In the genomic region with DNA sequence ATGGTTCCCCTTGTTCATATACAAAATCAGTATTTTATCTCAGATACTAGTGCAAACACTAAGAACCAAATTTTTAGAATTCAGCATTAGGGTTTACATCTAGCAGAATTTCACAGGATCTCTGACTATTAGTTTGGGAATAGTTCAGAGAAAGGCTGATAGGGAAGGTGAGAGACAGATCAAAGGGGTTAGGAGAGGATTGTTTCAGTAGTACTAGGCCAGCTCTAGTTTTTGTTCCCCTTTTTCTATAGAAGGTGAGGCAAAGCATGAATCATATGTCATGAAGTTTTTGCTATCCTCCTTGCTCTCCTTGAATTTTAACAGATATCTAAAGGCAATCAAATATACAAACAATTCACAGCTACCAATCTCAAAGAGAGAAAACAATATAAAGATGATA, we compare ENCODE assay signal across 17 cellular contexts. TPM values are rescaled to one million over a fixed set of nuclear protein-coding genes. Genes with fewer than 3 reads are reported as not detected.
DNase-seq lines count a peak whose midpoint lies in the region; ATAC-seq and TF ChIP-seq lines count a peak whose summit lies in the region.
"Had no signal": no experiment of that assay in that cellular context is flagged by ENCODE, and none has a peak within 500 bp of the region (broad histone marks: within the 10 kb centered on the region; RNA-seq: fewer than 3 reads in every experiment).

No MANE protein-coding gene starts in this region.

- H3K4me1 Mint-ChIP-seq in endothelial cell (ENCODE audit: unreplicated experiment) = no peaks in the 10 kb centered on the region
- no peaks in the 10 kb centered on the region for H3K4me1 Mint-ChIP-seq in activated T-cell treated with anti-CD3 and anti-CD28 coated beads, Interleukin-2, amount 50 U/mL, for 72 hours (ENCODE audit: low read depth)

- no peaks in the 10 kb centered on the region for H3K9me3 Mint-ChIP-seq in endothelial cell (ENCODE audit: unreplicated experiment)
- peaks cover 1 to 3% of the 10 kb centered on the region in 2 donors for H3K9me3 Mint-ChIP-seq in activated T-cell treated with anti-CD3 and anti-CD28 coated beads, Interleukin-2, amount 50 U/mL, for 72 hours
- H3K9me3 Mint-ChIP-seq: activated T-cell treated with anti-CD3 and anti-CD28 coated beads, Interleukin-2, amount 50 U/mL, for 4 hours; T-helper 1 cell treated with Interleukin-12 subunit alpha and Interleukin-12 subunit beta and Interleukin-4 antibody, amounts not matched to agents 30 μg/mL and 1 μg/mL, for 36 hours had no signal

- no peak for DNase-seq in endothelial cell (ENCODE audit: low spot score)
- DNase-seq in activated T-cell treated with anti-CD3 and anti-CD28 coated beads, Interleukin-2, amount 50 U/mL, for 72 hours = no peak
- no peak for DNase-seq in cerebellar nuclear complex (lab: John Stamatoyannopoulos, UW)
- no peak for DNase-seq in HUDEP-2 (lab: John Stamatoyannopoulos, UW; ENCODE audit: unreplicated experiment in 76 of 76)
- DNase-seq: activated CD4-positive, alpha-beta T cell treated with anti-CD3 and anti-CD28 coated beads for 4 hours; activated T-cell treated with anti-CD3 and anti-CD28 coated beads, Interleukin-2, amount 50 U/mL, for 4 hours; adrenal gland; COR-L47; left cardiac atrium; NCI-H1092; NCI-H446 had no signal

- no peak for TF ChIP-seq CTCF in endothelial cell (IDR thresholded peaks at IDR 0.05; ENCODE audit: unreplicated experiment)

- no peak overlapping the region for H3K27ac Mint-ChIP-seq in endothelial cell (ENCODE audit: unreplicated experiment)
- H3K27ac Mint-ChIP-seq in activated T-cell treated with anti-CD3 and anti-CD28 coated beads, Interleukin-2, amount 50 U/mL, for 72 hours = no peak overlapping the region
- H3K27ac Mint-ChIP-seq: T-helper 1 cell treated with Interleukin-12 subunit alpha and Interleukin-12 subunit beta and Interleukin-4 antibody, amounts not matched to agents 30 μg/mL and 1 μg/mL, for 36 hours had no signal

- peak; percentile 87 for ATAC-seq in GM18502 (IDR thresholded peaks at IDR 0.05; ENCODE audit: poor library complexity, unreplicated experiment)
- peak; percentile 85 for ATAC-seq in GM19463 (IDR thresholded peaks at IDR 0.05; ENCODE audit: unreplicated experiment)
- peak; percentile 96 for ATAC-seq in HG02852 (IDR thresholded peaks at IDR 0.05; ENCODE audit: unreplicated experiment)
- peak; percentile 71 for ATAC-seq in HG03558 (IDR thresholded peaks at IDR 0.05; ENCODE audit: extremely low read depth, unreplicated experiment)
- no peak for ATAC-seq in activated T-cell treated with anti-CD3 and anti-CD28 coated beads, Interleukin-2, amount 50 U/mL, for 72 hours (replicated peaks in 1 of 2)
- ATAC-seq: activated T-cell treated with anti-CD3 and anti-CD28 coated beads, Interleukin-2, amount 50 U/mL, for 4 hours; left cardiac atrium had no signal

- H3K4me3 Mint-ChIP-seq in endothelial cell (ENCODE audit: unreplicated experiment) = no peak overlapping the region
- H3K4me3 Mint-ChIP-seq in activated T-cell treated with anti-CD3 and anti-CD28 coated beads, Interleukin-2, amount 50 U/mL, for 72 hours = no peak overlapping the region
- H3K4me3 Mint-ChIP-seq: activated T-cell treated with anti-CD3 and anti-CD28 coated beads, Interleukin-2, amount 50 U/mL, for 4 hours; T-helper 1 cell treated with Interleukin-12 subunit alpha and Interleukin-12 subunit beta and Interleukin-4 antibody, amounts not matched to agents 30 μg/mL and 1 μg/mL, for 36 hours had no signal

- peaks cover 1% of the 10 kb centered on the region for H3K27me3 Mint-ChIP-seq in endothelial cell (ENCODE audit: unreplicated experiment)
- peaks cover 7% of the 10 kb centered on the region for H3K27me3 Mint-ChIP-seq in activated T-cell treated with anti-CD3 and anti-CD28 coated beads, Interleukin-2, amount 50 U/mL, for 72 hours (ENCODE audit: low read depth)

- no peaks in the 10 kb centered on the region for H3K36me3 Mint-ChIP-seq in endothelial cell (ENCODE audit: low read depth, unreplicated experiment)
- peaks cover 0 to 4% of the 10 kb centered on the region in 2 donors for H3K36me3 Mint-ChIP-seq in activated T-cell treated with anti-CD3 and anti-CD28 coated beads, Interleukin-2, amount 50 U/mL, for 72 hours (ENCODE audit: insufficient read depth in 2 of 2)

RNA-seq across cellular contexts. Expression of a gene that starts 26.1 kb away (rescaled TPM):
- 2.3 TPM for total RNA-seq in endothelial cell (ENCODE audit: unreplicated experiment)
- under 1 TPM; 0.25 to 0.74 TPM for total RNA-seq in activated T-cell treated with anti-CD3 and anti-CD28 coated beads, Interleukin-2, amount 50 U/mL, for 72 hours
- total RNA-seq: activated T-cell treated with anti-CD3 and anti-CD28 coated beads, Interleukin-2, amount 50 U/mL, for 4 hours; RPMI7951 had no signal

Comparison
In these comparisons a context has a peak if more than half of its experiments do, and no peak if none do; other contexts are left out.
1. ATAC-seq: peak in GM18502 (single experiment), GM19463 (single experiment), HG02852 (single experiment) and HG03558 (single experiment); none in activated T-cell treated with anti-CD3 and anti-CD28 coated beads, Interleukin-2, amount 50 U/mL, for 72 hours (0 of 2).